ENCODE assay signal across 8 cellular contexts in the genomic region with DNA sequence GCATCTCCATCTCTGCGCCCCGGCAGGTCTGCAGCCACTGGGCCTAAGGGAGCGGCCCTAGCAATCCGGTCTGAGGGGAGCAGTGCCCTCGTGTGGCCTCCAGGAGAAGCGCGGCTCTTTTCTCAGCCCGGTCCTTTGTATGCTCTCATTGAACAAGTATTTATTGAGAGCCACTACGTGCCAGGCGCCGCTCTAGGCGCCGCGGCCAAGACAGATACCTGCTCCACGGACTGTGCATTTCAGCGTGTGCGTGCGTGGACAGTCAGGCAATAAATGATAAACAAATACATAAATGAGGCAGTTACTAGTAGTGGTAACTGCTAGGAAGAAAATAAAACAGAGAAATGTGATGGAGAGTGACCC. TPM values are rescaled to one million over a fixed set of nuclear protein-coding genes. Genes with fewer than 3 reads are reported as not detected.
DNase-seq lines count a peak whose midpoint lies in the region; ATAC-seq and TF ChIP-seq lines count a peak whose summit lies in the region.

No MANE protein-coding gene starts in this region.

- no peak overlapping the region for H3K4me3 ChIP-seq in mesodermal cell (ENCODE audit: extremely low read depth, insufficient read depth, low read length, poor library complexity, severe bottlenecking)

- peak overlapping the region; percentile 70 for H3K4me3 Mint-ChIP-seq in activated CD8-positive, alpha-beta T cell treated with anti-CD3 and anti-CD28 coated beads, Interleukin-2, amount 10 ng/mL, durations not matched to agents 7 days and 5 days

- H3K9me3 ChIP-seq in mesodermal cell (ENCODE audit: control insufficient read depth, low read length), result no peaks in the 10 kb centered on the region

- POLR2A ChIA-PET in activated CD8-positive, alpha-beta T cell treated with anti-CD3 and anti-CD28 coated beads, Interleukin-2, amount 10 ng/mL, durations not matched to agents 7 days and 5 days (lab: Charles Lee), result no interaction called here

- H3K36me3 ChIP-seq in mesodermal cell (ENCODE audit: control insufficient read depth, insufficient read depth, low read length), result no peaks in the 10 kb centered on the region

- H3K27ac ChIP-seq in mesodermal cell (ENCODE audit: low read depth, low read length, severe bottlenecking), result peak overlapping the region; percentile 81

- peak overlapping the region; percentile 73 for H3K27ac Mint-ChIP-seq in activated CD8-positive, alpha-beta T cell treated with anti-CD3 and anti-CD28 coated beads, Interleukin-2, amount 10 ng/mL, durations not matched to agents 7 days and 5 days

- H3K27me3 Mint-ChIP-seq in activated CD8-positive, alpha-beta T cell treated with anti-CD3 and anti-CD28 coated beads, Interleukin-2, amount 10 ng/mL, durations not matched to agents 7 days and 5 days (ENCODE audit: low read depth), result peaks cover 9% of the 10 kb centered on the region

- TF ChIP-seq CTCF in GM20000 (IDR thresholded peaks at IDR 0.05; ENCODE audit: extremely low read depth, missing control alignments), result peak; percentile 92

- H3K9me3 Mint-ChIP-seq in activated CD8-positive, alpha-beta T cell treated with anti-CD3 and anti-CD28 coated beads, Interleukin-2, amount 10 ng/mL, durations not matched to agents 7 days and 5 days (ENCODE audit: insufficient read depth), result no peaks in the 10 kb centered on the region

- CTCF ChIA-PET in activated CD8-positive, alpha-beta T cell treated with anti-CD3 and anti-CD28 coated beads, Interleukin-2, amount 10 ng/mL, durations not matched to agents 7 days and 5 days (lab: Charles Lee), result interaction anchor here (1.2 to 4.0 kb wide), 3 partner anchors 16 to 113 kb away, joined by 3 to 63 read pairs (median 8); no protein-coding TSS in a partner anchor

- H3K4me1 ChIP-seq in mesodermal cell (ENCODE audit: control insufficient read depth, insufficient read depth, low read length, poor library complexity, severe bottlenecking), result peaks cover 4% of the 10 kb centered on the region

- peaks cover 15% of the 10 kb centered on the region for H3K4me1 Mint-ChIP-seq in activated CD8-positive, alpha-beta T cell treated with anti-CD3 and anti-CD28 coated beads, Interleukin-2, amount 10 ng/mL, durations not matched to agents 7 days and 5 days (ENCODE audit: low read depth)

- ATAC-seq in activated CD8-positive, alpha-beta T cell treated with anti-CD3 and anti-CD28 coated beads, Interleukin-2, amount 10 ng/mL, durations not matched to agents 7 days and 5 days, result peak; percentile 98

- DNase-seq in COLO829 (ENCODE audit: low spot score) (peak; percentile 75), GM20000 (ENCODE audit: low spot score) (peak; percentile 86), HK-2 (ENCODE audit: unreplicated experiment) (peak; percentile 83), NCI-H82 (lab: John Stamatoyannopoulos, UW) (peak; percentile 88)
- peak; percentile 87 for DNase-seq in activated CD8-positive, alpha-beta T cell treated with anti-CD3 and anti-CD28 coated beads, Interleukin-2, amount 10 ng/mL, durations not matched to agents 7 days and 5 days
- peak; percentile 49 for DNase-seq in effector CD8-positive, alpha-beta T cell (lab: John Stamatoyannopoulos, UW)
- DNase-seq in stimulated activated CD8-positive, alpha-beta memory T cell treated with anti-CD3 and anti-CD28 coated beads, Interleukin-2, amount 100 ng/mL, for 48 hours (ENCODE audit: low read depth in 2 of 2), result peak; percentile 49 to 69

- no peaks in the 10 kb centered on the region for H3K36me3 Mint-ChIP-seq in activated CD8-positive, alpha-beta T cell treated with anti-CD3 and anti-CD28 coated beads, Interleukin-2, amount 10 ng/mL, durations not matched to agents 7 days and 5 days (ENCODE audit: low read depth)

- WGBS in mesodermal cell (ENCODE audit: insufficient coverage in 2 of 2), 2 experiments, result 6 to 8% methylated on average over 15 to 17 of the region's 18 CpGs

RNA-seq across cellular contexts. Expression of a gene that starts 2.3 kb away (rescaled TPM):
- under 1 TPM; 0.13 to 0.16 TPM for total RNA-seq in activated CD8-positive, alpha-beta T cell treated with anti-CD3 and anti-CD28 coated beads, Interleukin-2, amount 10 ng/mL, durations not matched to agents 7 days and 5 days
- not detected for polyA plus RNA-seq in mesodermal cell (2013, experiment 1 of 2)
- not detected for polyA plus RNA-seq in mesodermal cell (2013, experiment 2 of 2)

RNA-seq across cellular contexts. Expression of a gene that starts 11.3 kb away (rescaled TPM):
- 10 to 100 TPM; 12.6 to 13.5 TPM for total RNA-seq in activated CD8-positive, alpha-beta T cell treated with anti-CD3 and anti-CD28 coated beads, Interleukin-2, amount 10 ng/mL, durations not matched to agents 7 days and 5 days
- polyA plus RNA-seq in mesodermal cell (2013, experiment 1 of 2), result 17.1 TPM
- 13.9 TPM for polyA plus RNA-seq in mesodermal cell (2013, experiment 2 of 2)

RNA-seq across cellular contexts. Expression of a gene that starts 43.9 kb away (rescaled TPM):
- total RNA-seq in activated CD8-positive, alpha-beta T cell treated with anti-CD3 and anti-CD28 coated beads, Interleukin-2, amount 10 ng/mL, durations not matched to agents 7 days and 5 days, result 100 to 1,000 TPM; 108 to 112 TPM
- polyA plus RNA-seq in mesodermal cell (2013, experiment 1 of 2), result 59.6 TPM
- polyA plus RNA-seq in mesodermal cell (2013, experiment 2 of 2), result 46.6 TPM

RNA-seq across cellular contexts. Expression of a gene that starts 54.8 kb away (rescaled TPM):
- 10 to 100 TPM; 62.4 to 64.7 TPM for total RNA-seq in activated CD8-positive, alpha-beta T cell treated with anti-CD3 and anti-CD28 coated beads, Interleukin-2, amount 10 ng/mL, durations not matched to agents 7 days and 5 days
- polyA plus RNA-seq in mesodermal cell (2013, experiment 1 of 2), result 116 TPM
- polyA plus RNA-seq in mesodermal cell (2013, experiment 2 of 2), result 109 TPM
